Comparison of ENCODE assay signal across 23 cellular contexts in the genomic region with DNA sequence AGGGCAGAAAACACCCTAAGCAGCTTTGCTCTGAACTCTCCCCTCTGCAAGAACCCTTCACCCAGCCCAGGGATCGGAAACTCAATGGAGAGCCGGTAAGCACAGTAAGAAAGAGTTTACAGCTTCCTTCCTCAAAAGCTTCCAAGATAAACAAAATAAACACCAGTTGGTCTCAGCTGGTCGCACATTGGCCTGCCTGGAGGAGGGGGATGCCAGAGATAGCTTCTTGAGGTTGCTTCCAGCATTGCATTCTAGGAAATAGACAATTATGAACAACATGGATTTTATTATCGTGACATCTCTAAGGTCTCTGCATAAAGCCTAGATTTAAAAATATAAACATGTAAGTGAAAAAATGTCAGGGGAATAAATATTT.
DNase-seq lines count a peak whose midpoint lies in the region; ATAC-seq and TF ChIP-seq lines count a peak whose summit lies in the region.
"Had no signal": no experiment of that assay in that cellular context is flagged by ENCODE, and none has a peak within 500 bp of the region (broad histone marks: within the 10 kb centered on the region; RNA-seq: fewer than 3 reads in every experiment).

No MANE protein-coding gene starts in this region.

- H3K4me3 ChIP-seq in endodermal cell (ENCODE audit: low read length) (peak overlapping the region; percentile 13), mucosa of descending colon (no peak overlapping the region)
- H3K4me3 ChIP-seq: ascending aorta, uterus had no signal

- no peaks in the 10 kb centered on the region for H3K36me3 Mint-ChIP-seq in endodermal cell (ENCODE audit: low read depth)

- H3K9ac ChIP-seq in endodermal cell (ENCODE audit: extremely low read depth, low read length, poor library complexity, severe bottlenecking): no peak overlapping the region
- H3K9ac ChIP-seq: KMS-11 had no signal

- intact Hi-C loops in mucosa of descending colon (cut with DNase I, micrococcal nuclease): no loop called here

- no peak for TF ChIP-seq CTCF in endodermal cell (conservative IDR thresholded peaks at IDR 0.05)
- no peak for TF ChIP-seq CTCF in mucosa of descending colon (IDR thresholded peaks at IDR 0.05)
- TF ChIP-seq CTCF in foreskin keratinocyte (conservative IDR thresholded peaks at IDR 0.05): no peak

- H3K27ac ChIP-seq in endodermal cell (ENCODE audit: low read depth, low read length): no peak overlapping the region
- H3K27ac ChIP-seq in foreskin keratinocyte: no peak overlapping the region
- H3K27ac ChIP-seq: ascending aorta, KMS-11, uterus had no signal

- peak; percentile 24 for DNase-seq in AG08396 (ENCODE audit: low spot score)
- DNase-seq in HCEC 1CT: peak; percentile 68
- DNase-seq in endodermal cell: peak; percentile 54
- DNase-seq in mucosa of descending colon: peak in 1 of 3 donors; percentile 28
- no peak for DNase-seq in superior temporal gyrus (ENCODE audit: extremely low spot score)
- no peak for DNase-seq in foreskin keratinocyte
- no peak for DNase-seq in activated T-cell treated with anti-CD3 and anti-CD28 coated beads, Interleukin-2, amount 50 U/mL, for 48 hours
- DNase-seq in T-helper 2 cell: no peak
- DNase-seq: activated CD4-positive, alpha-beta T cell treated with anti-CD3 and anti-CD28 coated beads for 48 hours; activated CD8-positive, alpha-beta memory T cell treated with anti-CD3 and anti-CD28 coated beads, Interleukin-2, amount 50 U/mL, for 4 hours; activated naive CD4-positive, alpha-beta T cell treated with Interleukin-2 at 50 U/mL for 16 hours; cortex of kidney; GF-D8; GOT3; NCI-H1048; NCI-H2081; NCI-H510A treated with DMSO at 0.1 percent for 48 hours; SHP77 treated with DMSO at 0.1 percent for 48 hours; stimulated activated CD4-positive, alpha-beta T cell treated with anti-CD3 and anti-CD28 coated beads, Interleukin-2, amount 100 ng/mL, for 24 hours; T-helper 9 cell; uterus had no signal

- H3K4me3 Mint-ChIP-seq in endodermal cell: peak overlapping the region; percentile 9

- H3K27me3 Mint-ChIP-seq in endodermal cell (ENCODE audit: insufficient read depth): no peaks in the 10 kb centered on the region

- peaks cover 48% of the 10 kb centered on the region for H3K4me1 Mint-ChIP-seq in endodermal cell

- WGBS in endodermal cell (ENCODE audit: insufficient coverage in 1 of 2, insufficient read length in 1 of 2), 2 experiments: 38 to 50% methylated on average over 1 to 4 of the region's 4 CpGs

- H3K4me1 ChIP-seq in endodermal cell (ENCODE audit: control insufficient read depth, insufficient read depth, low read length): peaks cover 11% of the 10 kb centered on the region
- no peaks in the 10 kb centered on the region for H3K4me1 ChIP-seq in mucosa of descending colon (ENCODE audit: low read depth)
- H3K4me1 ChIP-seq in foreskin keratinocyte: no peaks in the 10 kb centered on the region
- H3K4me1 ChIP-seq: uterus had no signal

- H3K9me3 ChIP-seq in endodermal cell (ENCODE audit: control insufficient read depth, low read length) (no peaks in the 10 kb centered on the region), mucosa of descending colon (no peaks in the 10 kb centered on the region)
- H3K9me3 ChIP-seq: ascending aorta, uterus had no signal

- H3K9me3 Mint-ChIP-seq in endodermal cell: no peaks in the 10 kb centered on the region

- H3K27ac Mint-ChIP-seq in endodermal cell: peak overlapping the region; percentile 19

- H3K36me3 ChIP-seq in endodermal cell (ENCODE audit: control insufficient read depth, insufficient read depth, low read length): no peaks in the 10 kb centered on the region
- no peaks in the 10 kb centered on the region for H3K36me3 ChIP-seq in mucosa of descending colon (ENCODE audit: low read depth)
- H3K36me3 ChIP-seq: ascending aorta, uterus had no signal

- H3K27me3 ChIP-seq in endodermal cell (ENCODE audit: control insufficient read depth, insufficient read depth, low read length, poor library complexity, severe bottlenecking) (no peaks in the 10 kb centered on the region), foreskin keratinocyte (peaks cover 4% of the 10 kb centered on the region)
- H3K27me3 ChIP-seq: ascending aorta, uterus had no signal

- ATAC-seq in mucosa of descending colon (peak; percentile 25), foreskin keratinocyte (no peak)

Comparison
In these comparisons a context has a peak if more than half of its experiments do, and no peak if none do; other contexts are left out.
1. DNase-seq: peak in AG08396 (single experiment), HCEC 1CT (single experiment) and endodermal cell (single experiment); none in superior temporal gyrus (single experiment), foreskin keratinocyte (0 of 2), activated T-cell treated with anti-CD3 and anti-CD28 coated beads, Interleukin-2, amount 50 U/mL, for 48 hours (0 of 2) and T-helper 2 cell (0 of 5).